Comparison of ENCODE assay signal across 1 cellular context in genomic region chr3:59251899-59252298, GRCh38.
TF ChIP-seq lines count a peak whose summit lies in the region.

No MANE protein-coding gene starts in this region.

TF ChIP-seq in GM23338, 12 proteins besides CTCF, POLR2A, EP300 and RAD21 (continued from another document):
- no peak for TF ChIP-seq REST (IDR thresholded peaks at IDR 0.05; ENCODE audit: unreplicated experiment)
